7 cellular contexts compared by ENCODE assay signal in the genomic region with DNA sequence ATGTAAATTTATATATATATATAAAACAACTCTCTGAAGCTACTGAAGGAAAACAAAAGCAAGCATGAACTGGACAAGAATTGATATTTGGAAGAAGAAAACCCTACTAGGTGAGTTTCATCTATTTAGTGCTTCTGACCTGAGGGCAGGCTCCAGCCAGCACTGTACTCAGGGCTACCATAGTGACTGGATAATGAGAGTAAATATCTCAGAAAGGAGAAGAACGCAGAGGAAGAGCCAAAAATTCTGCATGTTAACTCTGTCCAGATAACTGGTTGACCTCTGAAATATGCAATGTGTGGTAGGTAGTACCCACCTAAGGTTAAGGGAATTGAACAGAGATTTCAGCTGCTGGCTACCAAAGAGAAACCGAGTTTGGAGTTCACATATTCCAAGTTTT.
"Had no signal": no experiment of that assay in that cellular context is flagged by ENCODE, and none has a peak within 500 bp of the region (broad histone marks: within the 10 kb centered on the region; RNA-seq: fewer than 3 reads in every experiment).

No MANE protein-coding gene starts in this region.

- FAIRE-seq: GM12878, GM12891, GM12892, GM18507, GM19239 had no signal

- ATAC-seq: GM12878 had no signal

- H3K4me3 ChIP-seq: GM12878 had no signal

- DNase-seq: GDM1, GF-D8 had no signal
